9 cellular contexts compared by ENCODE assay signal in genomic region chr3:25604107-25604805, GRCh38.
DNase-seq lines count a peak whose midpoint lies in the region; ATAC-seq and TF ChIP-seq lines count a peak whose summit lies in the region.
"Had no signal": no experiment of that assay in that cellular context is flagged by ENCODE, and none has a peak within 500 bp of the region (broad histone marks: within the 10 kb centered on the region; RNA-seq: fewer than 3 reads in every experiment).

No MANE protein-coding gene starts in this region.

- ATAC-seq in HG03378 (IDR thresholded peaks at IDR 0.05; ENCODE audit: unreplicated experiment) (peak; percentile 70), lower lobe of right lung (peak; percentile 86 to 88), GM21825 (IDR thresholded peaks at IDR 0.05; ENCODE audit: unreplicated experiment) (no peak), HG02970 (IDR thresholded peaks at IDR 0.05; ENCODE audit: low FRiP score, unreplicated experiment) (no peak)

- H3K4me3 ChIP-seq in lower lobe of right lung (no peak overlapping the region), suprapubic skin (no peak overlapping the region)
- H3K4me3 ChIP-seq: thyroid gland had no signal

- peak; percentile 5 for DNase-seq in AG09319 (ENCODE audit: extremely low read depth, low read depth)
- peak; percentile 86 for DNase-seq in astrocyte of the hippocampus (ENCODE audit: low read depth, low spot score)
- no peak for DNase-seq in lower lobe of right lung
- no peak for DNase-seq in suprapubic skin (ENCODE audit: low spot score in 2 of 2)
- DNase-seq in germinal center (ENCODE audit: low spot score) = no peak
- DNase-seq: thyroid gland had no signal

- H3K36me3 ChIP-seq in lower lobe of right lung = peaks cover 81% of the 10 kb centered on the region
- H3K36me3 ChIP-seq in suprapubic skin = peaks cover 64% of the 10 kb centered on the region

- no peaks in the 10 kb centered on the region for H3K27me3 ChIP-seq in lower lobe of right lung (ENCODE audit: low read depth)
- H3K27me3 ChIP-seq in suprapubic skin = no peaks in the 10 kb centered on the region
- H3K27me3 ChIP-seq: thyroid gland had no signal

- WGBS in suprapubic skin = 75% methylated on average over 5 of the region's 5 CpGs

- no peak for TF ChIP-seq POLR2A in suprapubic skin (IDR thresholded peaks at IDR 0.05)

- peak overlapping the region; percentile 24 for H3K27ac ChIP-seq in lower lobe of right lung
- no peak overlapping the region for H3K27ac ChIP-seq in suprapubic skin
- H3K27ac ChIP-seq: thyroid gland had no signal

- TF ChIP-seq CTCF in AG09319 (IDR thresholded peaks at IDR 0.05; ENCODE audit: low read depth, low read length) (no peak), lower lobe of right lung (IDR thresholded peaks at IDR 0.05) (no peak), suprapubic skin (IDR thresholded peaks at IDR 0.05) (no peak)

- intact Hi-C loops in lower lobe of right lung (cut with DNase I) = no loop called here

- peaks cover 10% of the 10 kb centered on the region for H3K4me1 ChIP-seq in lower lobe of right lung
- peaks cover 12% of the 10 kb centered on the region for H3K4me1 ChIP-seq in suprapubic skin
- H3K4me1 ChIP-seq: thyroid gland had no signal

- TF ChIP-seq EP300 in suprapubic skin (IDR thresholded peaks at IDR 0.05) = no peak

- H3K9me3 ChIP-seq in lower lobe of right lung (no peaks in the 10 kb centered on the region), suprapubic skin (no peaks in the 10 kb centered on the region)
- H3K9me3 ChIP-seq: thyroid gland had no signal

Comparison
In these comparisons a context has a peak if more than half of its experiments do, and no peak if none do; other contexts are left out.
1. DNase-seq: peak in AG09319 (single experiment) and astrocyte of the hippocampus (single experiment); none in lower lobe of right lung (single experiment), suprapubic skin (0 of 2) and germinal center (single experiment).
2. ATAC-seq: peak in HG03378 (single experiment) and lower lobe of right lung (2 of 2); none in GM21825 (single experiment) and HG02970 (single experiment).